9 cellular contexts compared by ENCODE assay signal in the genomic region with DNA sequence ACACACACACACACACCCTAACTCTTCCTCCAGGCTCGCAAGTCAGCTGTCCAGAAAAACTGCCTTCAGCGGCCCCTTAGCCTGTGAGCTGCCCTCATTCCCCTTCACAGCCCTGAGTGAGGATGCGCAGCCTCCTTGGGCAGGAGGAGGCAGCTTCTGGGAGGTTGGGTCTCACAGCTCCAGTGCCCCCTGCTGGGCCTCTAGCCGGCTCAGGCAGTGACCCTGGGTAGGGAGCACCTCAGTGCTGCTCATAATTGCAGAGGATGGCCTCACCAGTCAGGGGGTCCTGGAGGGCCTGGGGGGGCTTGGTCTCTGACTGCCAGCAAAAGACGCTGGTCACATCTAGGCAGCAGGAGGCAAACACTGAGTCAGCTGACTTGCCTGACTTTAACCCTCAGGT. TPM values are rescaled to one million over a fixed set of nuclear protein-coding genes. Genes with fewer than 3 reads are reported as not detected.
DNase-seq lines count a peak whose midpoint lies in the region; ATAC-seq and TF ChIP-seq lines count a peak whose summit lies in the region.
"Had no signal": no experiment of that assay in that cellular context is flagged by ENCODE, and none has a peak within 500 bp of the region (broad histone marks: within the 10 kb centered on the region; RNA-seq: fewer than 3 reads in every experiment).

No MANE protein-coding gene starts in this region.

- no peaks in the 10 kb centered on the region; the same call in 1 of the 2 replicates for H3K27me3 ChIP-seq in H9 (ENCODE audit: insufficient read depth, low read length)
- H3K27me3 ChIP-seq in lower lobe of right lung (ENCODE audit: low read depth) = peaks cover 30% of the 10 kb centered on the region

- no peaks in the 10 kb centered on the region for H3K79me1 ChIP-seq in H9 (ENCODE audit: insufficient read depth, low read depth, low read length, poor library complexity, severe bottlenecking)

- H3K18ac ChIP-seq in H9 (ENCODE audit: insufficient read length, low read depth, low read length) = no peak overlapping the region

- H3K9me3 ChIP-seq in H9 (ENCODE audit: control insufficient read depth, low read depth, low read length) (no peaks in the 10 kb centered on the region), lower lobe of right lung (no peaks in the 10 kb centered on the region)
- H3K9me3 ChIP-seq: heart left ventricle had no signal

- no peak overlapping the region for H3K56ac ChIP-seq in H9 (ENCODE audit: insufficient read length, low read depth, low read length)

- H2BK12ac ChIP-seq in H9 (ENCODE audit: insufficient read length, low read depth, low read length) = no peak overlapping the region

- H2BK20ac ChIP-seq in H9 (ENCODE audit: low read depth, low read length, poor library complexity, severe bottlenecking) = no peak overlapping the region

- H2AK5ac ChIP-seq in H9 (ENCODE audit: insufficient read length, low read length) = no peak overlapping the region

- H3K36me3 ChIP-seq in lower lobe of right lung = no peaks in the 10 kb centered on the region
- H3K36me3 ChIP-seq: heart left ventricle had no signal

- H3K4ac ChIP-seq in H9 (ENCODE audit: low read depth, low read length) = no peak overlapping the region

- H3K23ac ChIP-seq in H9 (ENCODE audit: insufficient read length, low read depth, low read length) = no peak overlapping the region

- no peak overlapping the region for H2BK15ac ChIP-seq in H9 (ENCODE audit: low read depth, low read length)

- H3K9ac ChIP-seq in H9 (ENCODE audit: extremely low read depth, insufficient read length, low read length) = no peak overlapping the region

- H3K4me3 Mint-ChIP-seq in H9 = peak overlapping the region; percentile 57 to 60; a peak in 4 of 5 replicates
- H3K4me3 Mint-ChIP-seq in activated naive CD8-positive, alpha-beta T cell treated with anti-CD3 and anti-CD28 coated beads for 36 hours = no peak overlapping the region

- H2BK5ac ChIP-seq in H9 (ENCODE audit: insufficient read length, low read length) = no peak overlapping the region

- intact Hi-C loops in lower lobe of right lung (cut with DNase I) = no loop called here

- peaks cover 40% of the 10 kb centered on the region for H3K27me3 Mint-ChIP-seq in H9 (ENCODE audit: low read depth)
- H3K27me3 Mint-ChIP-seq in activated naive CD8-positive, alpha-beta T cell treated with anti-CD3 and anti-CD28 coated beads for 36 hours = peaks cover 63% of the 10 kb centered on the region

- H3K79me2 ChIP-seq in H9 (ENCODE audit: insufficient read depth, low read length) = no peaks in the 10 kb centered on the region

- TF ChIP-seq CTCF in AG09319 (IDR thresholded peaks at IDR 0.05; ENCODE audit: low read depth, low read length) (peak; percentile 4; the same call in 1 of the 2 replicates), H9 (conservative IDR thresholded peaks at IDR 0.05) (no peak; the same call in 2 of the 3 replicates), lower lobe of right lung (IDR thresholded peaks at IDR 0.05) (no peak)

- peaks cover 10% of the 10 kb centered on the region for H3K23me2 ChIP-seq in H9 (ENCODE audit: insufficient read length, low read depth, low read length, poor library complexity, severe bottlenecking)

- H3K4me1 Mint-ChIP-seq in H9 = peaks cover 0 to 6% of the 10 kb centered on the region in 2 experiments; a peak in 2 of 4 replicates
- H3K4me1 Mint-ChIP-seq in activated naive CD8-positive, alpha-beta T cell treated with anti-CD3 and anti-CD28 coated beads for 36 hours = peaks cover 2% of the 10 kb centered on the region

- no peak overlapping the region for H3K14ac ChIP-seq in H9 (ENCODE audit: insufficient read depth, low read length)

- no peak overlapping the region for H4K91ac ChIP-seq in H9 (ENCODE audit: insufficient read length, low read depth, low read length)

- H3K27ac ChIP-seq in H9 (ENCODE audit: insufficient read length, low read depth, low read length) (no peak overlapping the region), lower lobe of right lung (no peak overlapping the region)
- H3K27ac ChIP-seq: heart left ventricle had no signal

- H4K5ac ChIP-seq in H9 (ENCODE audit: insufficient read length, low read depth, low read length) = no peak overlapping the region

- ATAC-seq in lower lobe of right lung (peak; percentile 21 to 48), GM21737 (IDR thresholded peaks at IDR 0.05; ENCODE audit: unreplicated experiment) (no peak), GM18868 (IDR thresholded peaks at IDR 0.05; ENCODE audit: unreplicated experiment) (no peak)

- peak overlapping the region; percentile 61 for H3K4me2 ChIP-seq in H9 (ENCODE audit: insufficient read depth, insufficient read length, low read length)

- WGBS in H9 (ENCODE audit: extremely low coverage, insufficient read length, low lambda C conversion rate) = no CpG with 5 or more reads among the region's 5 CpGs

- peaks cover 0 to 2% (median 0%) of the 10 kb centered on the region in 3 experiments; a peak in 1 of 7 replicates for H3K36me3 Mint-ChIP-seq in H9 (ENCODE audit: insufficient read depth in 1 of 3, low read depth in 3 of 3)
- no peaks in the 10 kb centered on the region for H3K36me3 Mint-ChIP-seq in activated naive CD8-positive, alpha-beta T cell treated with anti-CD3 and anti-CD28 coated beads for 36 hours

- no peaks in the 10 kb centered on the region for H4K20me1 ChIP-seq in H9 (ENCODE audit: control insufficient read depth, insufficient read depth, insufficient read length)

- H3K9me3 Mint-ChIP-seq in H9 = no peaks in the 10 kb centered on the region
- H3K9me3 Mint-ChIP-seq in activated naive CD8-positive, alpha-beta T cell treated with anti-CD3 and anti-CD28 coated beads for 36 hours = no peaks in the 10 kb centered on the region

- no peak overlapping the region for H3T11ph ChIP-seq in H9 (ENCODE audit: low read length)

- H3K4me1 ChIP-seq in H9 (ENCODE audit: insufficient read depth, low read length) (no peaks in the 10 kb centered on the region; the same call in 1 of the 2 replicates), lower lobe of right lung (peaks cover 9% of the 10 kb centered on the region)

- no peak overlapping the region for H2BK120ac ChIP-seq in H9 (ENCODE audit: low read depth, low read length, poor library complexity, severe bottlenecking)

- no peak overlapping the region for H2AFZ ChIP-seq in H9 (ENCODE audit: low read length)

- DNase-seq in AG09319 (ENCODE audit: extremely low read depth, low read depth) (no peak), H9 (peak; percentile 69), lower lobe of right lung (no peak)
- peak; percentile 22 for DNase-seq in activated naive CD8-positive, alpha-beta T cell treated with anti-CD3 and anti-CD28 coated beads for 36 hours
- DNase-seq in activated CD4-positive, CD25-positive, alpha-beta regulatory T cell treated with anti-CD3 and anti-CD28 coated beads, Interleukin-2, amount 50 U/mL, for 72 hours = no peak
- DNase-seq in NK-92 treated with Interleukin-12 subunit alpha and Interleukin-12 subunit beta, amount 100 ng/mL, for 24 hours (lab: John Stamatoyannopoulos, UW) = no peak

- H4K8ac ChIP-seq in H9 (replicated peaks; ENCODE audit: insufficient read length, low read depth, low read length) = no peak overlapping the region

- no peak overlapping the region for H3K4me3 ChIP-seq in lower lobe of right lung

- no peak overlapping the region for H3K27ac Mint-ChIP-seq in H9
- no peak overlapping the region for H3K27ac Mint-ChIP-seq in activated naive CD8-positive, alpha-beta T cell treated with anti-CD3 and anti-CD28 coated beads for 36 hours

RNA-seq across cellular contexts. Expression of gene ZNF273, which starts 43.7 kb away (rescaled TPM):
- total RNA-seq in H9 (2021) = 17.9 TPM in 2 replicates
- 10 to 100 TPM in 1 of 2 experiments, 1 to 10 TPM in 1; 9.8 to 10.2 TPM for total RNA-seq in activated naive CD8-positive, alpha-beta T cell treated with anti-CD3 and anti-CD28 coated beads for 36 hours
- 8.4 TPM for total RNA-seq in lower lobe of right lung

RNA-seq across cellular contexts. Expression of gene ZNF117, which starts 44.1 kb away (rescaled TPM):
- 11.6 and 13.6 TPM in 2 replicates for total RNA-seq in H9 (2021)
- 1 to 10 TPM; 2.9 to 3.2 TPM for total RNA-seq in activated naive CD8-positive, alpha-beta T cell treated with anti-CD3 and anti-CD28 coated beads for 36 hours
- total RNA-seq in lower lobe of right lung = 22.0 TPM

RNA-seq across cellular contexts. Expression of gene ERV3-1, which starts 59.7 kb away (rescaled TPM):
- 13.9 and 16.5 TPM in 2 replicates for total RNA-seq in H9 (2021)
- 1 to 10 TPM; 5.3 to 6.1 TPM for total RNA-seq in activated naive CD8-positive, alpha-beta T cell treated with anti-CD3 and anti-CD28 coated beads for 36 hours
- 32.0 TPM for total RNA-seq in lower lobe of right lung

Comparison
In these comparisons a context has a peak if more than half of its experiments do, and no peak if none do; other contexts are left out.
1. DNase-seq: peak in H9 (single experiment) and activated naive CD8-positive, alpha-beta T cell treated with anti-CD3 and anti-CD28 coated beads for 36 hours (single experiment); none in AG09319 (single experiment), lower lobe of right lung (single experiment), activated CD4-positive, CD25-positive, alpha-beta regulatory T cell treated with anti-CD3 and anti-CD28 coated beads, Interleukin-2, amount 50 U/mL, for 72 hours (single experiment) and NK-92 treated with Interleukin-12 subunit alpha and Interleukin-12 subunit beta, amount 100 ng/mL, for 24 hours (single experiment).
2. ATAC-seq: peak in lower lobe of right lung (2 of 2); none in GM21737 (single experiment) and GM18868 (single experiment).